Comparison of ENCODE assay signal across 25 cellular contexts in the genomic region with DNA sequence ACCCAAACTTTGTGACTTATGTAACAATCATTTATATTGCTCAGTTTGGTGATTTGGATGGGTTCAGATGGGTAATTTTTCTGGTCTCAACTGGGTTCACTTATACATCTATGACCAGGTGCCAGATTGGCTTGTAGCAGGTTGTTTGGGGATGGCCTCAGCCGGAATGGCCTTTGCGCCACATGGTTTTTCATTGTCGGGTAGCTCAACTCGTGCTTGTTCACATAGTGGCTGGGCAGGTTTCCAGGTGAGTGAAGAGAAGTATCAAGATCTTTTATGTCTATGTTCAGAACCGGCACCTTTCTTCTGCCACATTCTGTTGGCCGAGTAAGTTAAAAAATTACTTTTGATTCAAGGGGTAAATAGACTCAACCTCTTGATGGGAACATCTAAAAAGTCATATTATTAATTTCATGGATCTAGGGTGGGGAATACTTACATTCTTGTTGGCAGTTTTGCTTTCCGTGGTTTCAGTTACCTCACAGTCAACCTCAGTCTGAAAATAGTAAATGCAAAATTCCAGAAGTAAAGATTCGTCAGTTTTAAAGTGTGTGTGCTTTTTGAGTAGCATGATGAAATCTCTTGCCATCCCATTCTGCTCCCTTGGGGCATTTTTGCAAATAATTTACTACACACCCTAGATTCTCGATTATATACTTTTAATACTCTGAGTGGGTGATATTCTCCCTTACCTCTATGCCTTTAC.
"Had no signal": no experiment of that assay in that cellular context is flagged by ENCODE, and none has a peak within 500 bp of the region (broad histone marks: within the 10 kb centered on the region; RNA-seq: fewer than 3 reads in every experiment).

No MANE protein-coding gene starts in this region.

- H3K4me1 ChIP-seq: esophagus squamous epithelium, foreskin keratinocyte, heart left ventricle, tibial nerve had no signal

- ATAC-seq: foreskin keratinocyte, heart left ventricle, left colon, natural killer cell, WTC11 had no signal

- H3K36me3 Mint-ChIP-seq: natural killer cell, WTC11 had no signal

- H3K9me3 Mint-ChIP-seq: activated CD4-positive, alpha-beta memory T cell treated with anti-CD3 and anti-CD28 coated beads, Interleukin-2, amount 10 ng/mL, durations not matched to agents 7 days and 5 days; activated T-cell treated with anti-CD3 and anti-CD28 coated beads, Interleukin-2, amount 50 U/mL, for 24 hours; WTC11 had no signal

- DNase-seq: activated CD4-positive, alpha-beta memory T cell treated with anti-CD3 and anti-CD28 coated beads, Interleukin-2, amount 10 ng/mL, durations not matched to agents 7 days and 5 days; activated CD4-positive, alpha-beta T cell treated with anti-CD3 and anti-CD28 coated beads for 4 hours; activated effector memory CD4-positive, alpha-beta T cell treated with Interleukin-2 at 50 U/mL for 16 hours; activated naive CD4-positive, alpha-beta T cell treated with anti-CD3 and anti-CD28 coated beads, Interleukin-2, amount 50 U/mL, for 16 hours; activated T-cell treated with anti-CD3 and anti-CD28 coated beads, Interleukin-2, amount 50 U/mL, for 24 hours; central memory CD4-positive, alpha-beta T cell; cortex of kidney; effector CD4-positive, alpha-beta T cell; esophagus squamous epithelium; heart left ventricle; left colon; natural killer cell; posterior cingulate gyrus; stimulated activated CD4-positive, alpha-beta T cell treated with anti-CD3 and anti-CD28 coated beads, Interleukin-15, amount 100 ng/mL, for 24 hours; stimulated activated CD4-positive, alpha-beta T cell treated with anti-CD3 and anti-CD28 coated beads, Interleukin-4, amount 100 ng/mL, for 24 hours; stimulated activated naive CD4-positive, alpha-beta T cell treated with Interleukin-2 at 50 U/mL for 16 hours; substantia nigra; T-helper 2 cell had no signal

- H3K9me3 ChIP-seq: esophagus squamous epithelium, heart left ventricle, neutrophil, tibial nerve had no signal

- H3K4me3 Mint-ChIP-seq: activated CD4-positive, alpha-beta memory T cell treated with anti-CD3 and anti-CD28 coated beads, Interleukin-2, amount 10 ng/mL, durations not matched to agents 7 days and 5 days; activated T-cell treated with anti-CD3 and anti-CD28 coated beads, Interleukin-2, amount 50 U/mL, for 24 hours; natural killer cell; WTC11 had no signal

- H3K4me1 Mint-ChIP-seq: activated CD4-positive, alpha-beta memory T cell treated with anti-CD3 and anti-CD28 coated beads, Interleukin-2, amount 10 ng/mL, durations not matched to agents 7 days and 5 days; natural killer cell had no signal

- H3K27ac Mint-ChIP-seq: activated CD4-positive, alpha-beta memory T cell treated with anti-CD3 and anti-CD28 coated beads, Interleukin-2, amount 10 ng/mL, durations not matched to agents 7 days and 5 days; activated T-cell treated with anti-CD3 and anti-CD28 coated beads, Interleukin-2, amount 50 U/mL, for 24 hours; natural killer cell; WTC11 had no signal

- H3K4me3 ChIP-seq: esophagus squamous epithelium, heart left ventricle, skin epidermis, tibial nerve had no signal

- H3K27ac ChIP-seq: esophagus squamous epithelium, foreskin keratinocyte, heart left ventricle, neutrophil, skin epidermis, tibial nerve had no signal

- H3K36me3 ChIP-seq: esophagus squamous epithelium, heart left ventricle, neutrophil, tibial nerve had no signal

- FAIRE-seq: endothelial cell of umbilical vein, islet of Langerhans had no signal

- H3K27me3 ChIP-seq: esophagus squamous epithelium, foreskin keratinocyte, heart left ventricle, neutrophil, tibial nerve had no signal

- H3K27me3 Mint-ChIP-seq: activated CD4-positive, alpha-beta memory T cell treated with anti-CD3 and anti-CD28 coated beads, Interleukin-2, amount 10 ng/mL, durations not matched to agents 7 days and 5 days had no signal
